Comparison of ENCODE assay signal across 18 cellular contexts in the genomic region with DNA sequence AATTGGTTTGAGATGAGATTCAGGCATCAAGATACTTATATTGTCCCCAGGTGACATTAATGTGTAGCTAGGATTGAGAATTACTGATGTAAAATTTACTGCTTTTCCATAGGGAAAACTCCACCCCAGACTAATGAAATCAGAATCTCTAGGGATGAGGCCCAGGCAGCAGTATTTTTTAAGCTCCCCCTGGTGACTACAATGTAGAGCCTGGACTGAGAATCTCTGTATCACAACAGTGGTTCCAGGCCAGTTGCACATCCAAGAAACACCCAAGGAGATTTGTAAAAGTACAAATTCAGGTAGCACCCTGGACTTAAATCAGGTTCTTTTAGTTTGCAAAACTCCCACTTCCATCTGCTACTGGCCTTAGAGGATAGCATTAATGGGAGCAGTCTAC.
DNase-seq lines count a peak whose midpoint lies in the region; ATAC-seq and TF ChIP-seq lines count a peak whose summit lies in the region.
"Had no signal": no experiment of that assay in that cellular context is flagged by ENCODE, and none has a peak within 500 bp of the region (broad histone marks: within the 10 kb centered on the region; RNA-seq: fewer than 3 reads in every experiment).

No MANE protein-coding gene starts in this region.

- no peaks in the 10 kb centered on the region for H3F3A ChIP-seq in smooth muscle cell (ENCODE audit: low read depth)

- peaks cover 8% of the 10 kb centered on the region for H3K4me1 ChIP-seq in cardiac muscle cell (ENCODE audit: low read depth)
- H3K4me1 ChIP-seq in right atrium auricular region, result no peaks in the 10 kb centered on the region
- H3K4me1 ChIP-seq in smooth muscle cell (ENCODE audit: low read depth), result no peaks in the 10 kb centered on the region
- H3K4me1 ChIP-seq in upper lobe of right lung, result no peaks in the 10 kb centered on the region
- H3K4me1 ChIP-seq: parathyroid adenoma had no signal

- no peaks in the 10 kb centered on the region for H3K36me3 ChIP-seq in cardiac muscle cell
- no peaks in the 10 kb centered on the region for H3K36me3 ChIP-seq in right atrium auricular region
- H3K36me3 ChIP-seq in smooth muscle cell (ENCODE audit: low read depth), result no peaks in the 10 kb centered on the region
- no peaks in the 10 kb centered on the region for H3K36me3 ChIP-seq in upper lobe of right lung

- no peaks in the 10 kb centered on the region for H3K79me2 ChIP-seq in smooth muscle cell (ENCODE audit: low read depth)
- H3K79me2 ChIP-seq: parathyroid adenoma had no signal

- DNase-seq in cardiac muscle cell (ENCODE audit: low read depth in 1 of 2, low spot score in 1 of 2), result peak; percentile 24 to 31
- DNase-seq in right atrium auricular region (ENCODE audit: low spot score), result no peak
- DNase-seq in fibroblast of peridontal ligament (ENCODE audit: extremely low read depth), result peak; percentile 25
- DNase-seq in smooth muscle cell (lab: John Stamatoyannopoulos, UW; ENCODE audit: unreplicated experiment), result no peak
- DNase-seq in stimulated activated CD4-positive, alpha-beta T cell treated with anti-CD3 and anti-CD28 coated beads, Interleukin-1b, Interleukin-23, amount 100 ng/mL, for 48 hours, result no peak
- no peak for DNase-seq in upper lobe of right lung
- DNase-seq: activated CD4-positive, alpha-beta T cell treated with anti-CD3 and anti-CD28 coated beads, Interleukin-2, amount 10 ng/mL, durations not matched to agents 24 days and 14 days; activated T-cell treated with anti-CD3 and anti-CD28 coated beads, Interleukin-2, amount 50 U/mL, for 72 hours; amygdala; DMS79 treated with DMSO at 0.1 percent for 48 hours; effector memory CD4-positive, alpha-beta T cell; midbrain; OCI-M1; stimulated activated CD4-positive, alpha-beta T cell treated with anti-CD3 and anti-CD28 coated beads, Interleukin-15, amount 100 ng/mL, for 24 hours; T-helper 1 cell had no signal

- H3K4me3 ChIP-seq in cardiac muscle cell (no peak overlapping the region), right atrium auricular region (no peak overlapping the region), smooth muscle cell (no peak overlapping the region), upper lobe of right lung (no peak overlapping the region)

- no peak overlapping the region for H3K27ac ChIP-seq in cardiac muscle cell
- no peak overlapping the region for H3K27ac ChIP-seq in right atrium auricular region
- peak overlapping the region; percentile 62 for H3K27ac ChIP-seq in VCaP
- H3K27ac ChIP-seq in smooth muscle cell (ENCODE audit: low read depth), result no peak overlapping the region
- no peak overlapping the region for H3K27ac ChIP-seq in upper lobe of right lung
- H3K27ac ChIP-seq: parathyroid adenoma had no signal

- intact Hi-C loops in upper lobe of right lung (cut with DNase I), result no loop called here

- no peak overlapping the region for H3K4me2 ChIP-seq in smooth muscle cell

- H3K27me3 ChIP-seq in cardiac muscle cell, result no peaks in the 10 kb centered on the region
- no peaks in the 10 kb centered on the region for H3K27me3 ChIP-seq in right atrium auricular region
- no peaks in the 10 kb centered on the region for H3K27me3 ChIP-seq in smooth muscle cell (ENCODE audit: low read depth)
- H3K27me3 ChIP-seq in upper lobe of right lung, result no peaks in the 10 kb centered on the region

- ATAC-seq in HG03457 (IDR thresholded peaks at IDR 0.05; ENCODE audit: unreplicated experiment) (no peak), upper lobe of right lung (no peak)
- ATAC-seq: activated T-cell treated with anti-CD3 and anti-CD28 coated beads, Interleukin-2, amount 50 U/mL, for 72 hours had no signal

- no peak overlapping the region for H3K9ac ChIP-seq in smooth muscle cell (ENCODE audit: low read depth)
- H3K9ac ChIP-seq: parathyroid adenoma had no signal

- no peak overlapping the region for H2AFZ ChIP-seq in smooth muscle cell (ENCODE audit: low read depth)
- H2AFZ ChIP-seq: parathyroid adenoma had no signal

- H3K9me3 ChIP-seq in cardiac muscle cell (ENCODE audit: low read depth) (no peaks in the 10 kb centered on the region), right atrium auricular region (peaks cover 0 to 20% of the 10 kb centered on the region in 2 donors), smooth muscle cell (replicated peaks; ENCODE audit: low read depth) (no peaks in the 10 kb centered on the region), upper lobe of right lung (peaks cover 17% of the 10 kb centered on the region)

- TF ChIP-seq CTCF in cardiac muscle cell (IDR thresholded peaks at IDR 0.05; ENCODE audit: low read depth, low read length) (peak; percentile 44), right atrium auricular region (IDR thresholded peaks at IDR 0.05) (no peak), VCaP (conservative IDR thresholded peaks at IDR 0.05) (no peak; the same call in 1 of the 2 replicates), smooth muscle cell (IDR thresholded peaks at IDR 0.05; ENCODE audit: borderline replicate concordance, insufficient read depth, poor library complexity, severe bottlenecking) (peak; percentile 30), upper lobe of right lung (IDR thresholded peaks at IDR 0.05) (no peak)

- H4K20me1 ChIP-seq in smooth muscle cell (ENCODE audit: low read depth), result no peaks in the 10 kb centered on the region

Comparison
In these comparisons a context has a peak if more than half of its experiments do, and no peak if none do; other contexts are left out.
1. DNase-seq: peak in cardiac muscle cell (2 of 2) and fibroblast of peridontal ligament (single experiment); none in right atrium auricular region (single experiment), smooth muscle cell (single experiment), stimulated activated CD4-positive, alpha-beta T cell treated with anti-CD3 and anti-CD28 coated beads, Interleukin-1b, Interleukin-23, amount 100 ng/mL, for 48 hours (single experiment) and upper lobe of right lung (single experiment).
2. CTCF ChIP-seq: peak in cardiac muscle cell (single experiment) and smooth muscle cell (single experiment); none in right atrium auricular region (0 of 2), VCaP (single experiment) and upper lobe of right lung (single experiment).